Comparison of ENCODE assay signal across 1 cellular context in the genomic region with DNA sequence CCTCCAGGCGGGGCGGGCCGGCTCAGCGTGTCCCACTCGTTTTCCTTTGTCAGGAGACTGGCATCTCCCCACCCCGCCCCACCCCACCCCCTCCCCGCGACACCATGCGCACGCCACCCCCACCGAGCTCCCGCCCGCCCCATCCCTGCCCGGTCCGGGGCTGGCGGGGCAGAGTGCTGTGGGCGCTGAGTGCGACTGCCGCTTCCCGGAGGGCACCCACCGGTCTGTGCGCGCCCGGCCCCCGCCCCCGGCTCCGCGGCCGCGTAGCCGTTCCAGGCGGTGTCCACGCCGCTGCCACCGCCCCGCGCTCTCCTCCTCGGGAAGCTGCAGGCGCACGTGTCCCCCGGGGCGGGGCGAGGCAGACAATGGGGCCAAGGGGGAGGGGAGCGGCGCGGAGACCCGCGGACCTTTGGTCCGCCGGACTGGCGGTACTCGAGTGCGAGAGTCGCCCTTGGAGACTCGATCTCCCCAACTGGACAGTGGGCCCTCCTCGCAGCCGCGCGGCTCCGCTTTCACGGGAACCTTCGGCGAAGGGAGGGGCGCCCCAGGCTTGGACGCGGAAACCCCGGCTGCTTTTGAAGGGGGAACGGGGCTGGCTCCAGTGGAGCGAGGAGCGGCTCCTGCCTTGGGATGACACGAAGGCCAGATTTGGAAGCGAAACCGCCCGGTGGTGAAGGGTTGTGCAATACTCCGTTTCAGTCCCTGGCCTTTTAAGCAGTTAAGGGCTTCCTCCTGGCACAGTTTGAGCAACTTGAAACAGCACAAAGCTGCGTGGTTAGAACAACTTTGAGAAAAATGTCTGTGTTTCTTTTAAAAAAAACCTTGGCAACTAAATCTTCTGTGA.
A peak's percentile ranks its signal among the peaks of the same experiment; 100 is the strongest.
TF ChIP-seq lines count a peak whose summit lies in the region.

No MANE protein-coding gene starts in this region.

TF ChIP-seq in K562, 482 proteins besides CTCF, POLR2A, EP300 and RAD21 (continues in another document):
- peak; percentile 31; the same call in 1 of the 2 replicates for TF ChIP-seq RAD51 (IDR thresholded peaks at IDR 0.05; ENCODE audit: borderline replicate concordance, low read depth)
- peak; percentile 52 for TF ChIP-seq SAFB (IDR thresholded peaks at IDR 0.05; ENCODE audit: borderline replicate concordance, low read depth, low read length)
- TF ChIP-seq, protein P1, sequence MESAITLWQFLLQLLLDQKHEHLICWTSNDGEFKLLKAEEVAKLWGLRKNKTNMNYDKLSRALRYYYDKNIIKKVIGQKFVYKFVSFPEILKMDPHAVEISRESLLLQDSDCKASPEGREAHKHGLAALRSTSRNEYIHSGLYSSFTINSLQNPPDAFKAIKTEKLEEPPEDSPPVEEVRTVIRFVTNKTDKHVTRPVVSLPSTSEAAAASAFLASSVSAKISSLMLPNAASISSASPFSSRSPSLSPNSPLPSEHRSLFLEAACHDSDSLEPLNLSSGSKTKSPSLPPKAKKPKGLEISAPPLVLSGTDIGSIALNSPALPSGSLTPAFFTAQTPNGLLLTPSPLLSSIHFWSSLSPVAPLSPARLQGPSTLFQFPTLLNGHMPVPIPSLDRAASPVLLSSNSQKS (CRISPR knock-in tag; IDR thresholded peaks at IDR 0.05): no peak
- peak; percentile 90 for TF ChIP-seq SOX6 (IDR thresholded peaks at IDR 0.05)
- TF ChIP-seq ZNF3 (CRISPR knock-in tag; IDR thresholded peaks at IDR 0.05): no peak
- peak; percentile 73 for TF ChIP-seq ATF7 (IDR thresholded peaks at IDR 0.05)
- peak; percentile 34; the same call in 1 of the 2 replicates for TF ChIP-seq NFRKB (IDR thresholded peaks at IDR 0.05; ENCODE audit: low read depth)
- TF ChIP-seq, protein P2, sequence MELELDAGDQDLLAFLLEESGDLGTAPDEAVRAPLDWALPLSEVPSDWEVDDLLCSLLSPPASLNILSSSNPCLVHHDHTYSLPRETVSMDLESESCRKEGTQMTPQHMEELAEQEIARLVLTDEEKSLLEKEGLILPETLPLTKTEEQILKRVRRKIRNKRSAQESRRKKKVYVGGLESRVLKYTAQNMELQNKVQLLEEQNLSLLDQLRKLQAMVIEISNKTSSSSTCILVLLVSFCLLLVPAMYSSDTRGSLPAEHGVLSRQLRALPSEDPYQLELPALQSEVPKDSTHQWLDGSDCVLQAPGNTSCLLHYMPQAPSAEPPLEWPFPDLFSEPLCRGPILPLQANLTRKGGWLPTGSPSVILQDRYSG (tag; conservative IDR thresholded peaks at IDR 0.05; ENCODE audit: low read depth): no peak
- TF ChIP-seq, protein P3, sequence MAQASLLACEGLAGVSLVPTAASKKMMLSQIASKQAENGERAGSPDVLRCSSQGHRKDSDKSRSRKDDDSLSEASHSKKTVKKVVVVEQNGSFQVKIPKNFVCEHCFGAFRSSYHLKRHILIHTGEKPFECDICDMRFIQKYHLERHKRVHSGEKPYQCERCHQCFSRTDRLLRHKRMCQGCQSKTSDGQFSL (CRISPR knock-in tag; IDR thresholded peaks at IDR 0.05): 0 out of 2 replicates have a peak, but pooled peaks have one; percentile 15
- TF ChIP-seq, protein P3 (tag; IDR thresholded peaks at IDR 0.05): no peak
- TF ChIP-seq MAZ (CRISPR knock-in tag; conservative IDR thresholded peaks at IDR 0.05 in 1 of 2, IDR thresholded peaks at IDR 0.05 in 1 of 2): peak in 1 of 2 experiments; percentile 92; a peak in 2 of 4 replicates
- no peak for TF ChIP-seq SRSF7 (optimal IDR thresholded peaks at IDR 0.05; ENCODE audit: low read depth, low read length)
- TF ChIP-seq CEBPB (tag; IDR thresholded peaks at IDR 0.05): peak; percentile 100
- 0 out of 2 replicates have a peak, but pooled peaks have one; percentile 23 for TF ChIP-seq ZKSCAN1 (IDR thresholded peaks at IDR 0.05; ENCODE audit: low read depth, low read length)
- 0 out of 2 replicates have a peak, but pooled peaks have one; percentile 21 for TF ChIP-seq TAF7 (tag; IDR thresholded peaks at IDR 0.05)
- TF ChIP-seq, protein P4, sequence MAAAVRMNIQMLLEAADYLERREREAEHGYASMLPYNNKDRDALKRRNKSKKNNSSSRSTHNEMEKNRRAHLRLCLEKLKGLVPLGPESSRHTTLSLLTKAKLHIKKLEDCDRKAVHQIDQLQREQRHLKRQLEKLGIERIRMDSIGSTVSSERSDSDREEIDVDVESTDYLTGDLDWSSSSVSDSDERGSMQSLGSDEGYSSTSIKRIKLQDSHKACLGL (CRISPR knock-in tag; IDR thresholded peaks at IDR 0.05; ENCODE audit: borderline replicate concordance, poor library complexity, severe bottlenecking): peak; percentile 69
- peak; percentile 79; the same call in 1 of the 2 replicates for TF ChIP-seq ZNF76 (CRISPR knock-in tag; IDR thresholded peaks at IDR 0.05; ENCODE audit: borderline replicate concordance)
- peak; percentile 20; the same call in 1 of the 2 replicates for TF ChIP-seq HMG20B (CRISPR knock-in tag; IDR thresholded peaks at IDR 0.05)
- TF ChIP-seq, protein P5, sequence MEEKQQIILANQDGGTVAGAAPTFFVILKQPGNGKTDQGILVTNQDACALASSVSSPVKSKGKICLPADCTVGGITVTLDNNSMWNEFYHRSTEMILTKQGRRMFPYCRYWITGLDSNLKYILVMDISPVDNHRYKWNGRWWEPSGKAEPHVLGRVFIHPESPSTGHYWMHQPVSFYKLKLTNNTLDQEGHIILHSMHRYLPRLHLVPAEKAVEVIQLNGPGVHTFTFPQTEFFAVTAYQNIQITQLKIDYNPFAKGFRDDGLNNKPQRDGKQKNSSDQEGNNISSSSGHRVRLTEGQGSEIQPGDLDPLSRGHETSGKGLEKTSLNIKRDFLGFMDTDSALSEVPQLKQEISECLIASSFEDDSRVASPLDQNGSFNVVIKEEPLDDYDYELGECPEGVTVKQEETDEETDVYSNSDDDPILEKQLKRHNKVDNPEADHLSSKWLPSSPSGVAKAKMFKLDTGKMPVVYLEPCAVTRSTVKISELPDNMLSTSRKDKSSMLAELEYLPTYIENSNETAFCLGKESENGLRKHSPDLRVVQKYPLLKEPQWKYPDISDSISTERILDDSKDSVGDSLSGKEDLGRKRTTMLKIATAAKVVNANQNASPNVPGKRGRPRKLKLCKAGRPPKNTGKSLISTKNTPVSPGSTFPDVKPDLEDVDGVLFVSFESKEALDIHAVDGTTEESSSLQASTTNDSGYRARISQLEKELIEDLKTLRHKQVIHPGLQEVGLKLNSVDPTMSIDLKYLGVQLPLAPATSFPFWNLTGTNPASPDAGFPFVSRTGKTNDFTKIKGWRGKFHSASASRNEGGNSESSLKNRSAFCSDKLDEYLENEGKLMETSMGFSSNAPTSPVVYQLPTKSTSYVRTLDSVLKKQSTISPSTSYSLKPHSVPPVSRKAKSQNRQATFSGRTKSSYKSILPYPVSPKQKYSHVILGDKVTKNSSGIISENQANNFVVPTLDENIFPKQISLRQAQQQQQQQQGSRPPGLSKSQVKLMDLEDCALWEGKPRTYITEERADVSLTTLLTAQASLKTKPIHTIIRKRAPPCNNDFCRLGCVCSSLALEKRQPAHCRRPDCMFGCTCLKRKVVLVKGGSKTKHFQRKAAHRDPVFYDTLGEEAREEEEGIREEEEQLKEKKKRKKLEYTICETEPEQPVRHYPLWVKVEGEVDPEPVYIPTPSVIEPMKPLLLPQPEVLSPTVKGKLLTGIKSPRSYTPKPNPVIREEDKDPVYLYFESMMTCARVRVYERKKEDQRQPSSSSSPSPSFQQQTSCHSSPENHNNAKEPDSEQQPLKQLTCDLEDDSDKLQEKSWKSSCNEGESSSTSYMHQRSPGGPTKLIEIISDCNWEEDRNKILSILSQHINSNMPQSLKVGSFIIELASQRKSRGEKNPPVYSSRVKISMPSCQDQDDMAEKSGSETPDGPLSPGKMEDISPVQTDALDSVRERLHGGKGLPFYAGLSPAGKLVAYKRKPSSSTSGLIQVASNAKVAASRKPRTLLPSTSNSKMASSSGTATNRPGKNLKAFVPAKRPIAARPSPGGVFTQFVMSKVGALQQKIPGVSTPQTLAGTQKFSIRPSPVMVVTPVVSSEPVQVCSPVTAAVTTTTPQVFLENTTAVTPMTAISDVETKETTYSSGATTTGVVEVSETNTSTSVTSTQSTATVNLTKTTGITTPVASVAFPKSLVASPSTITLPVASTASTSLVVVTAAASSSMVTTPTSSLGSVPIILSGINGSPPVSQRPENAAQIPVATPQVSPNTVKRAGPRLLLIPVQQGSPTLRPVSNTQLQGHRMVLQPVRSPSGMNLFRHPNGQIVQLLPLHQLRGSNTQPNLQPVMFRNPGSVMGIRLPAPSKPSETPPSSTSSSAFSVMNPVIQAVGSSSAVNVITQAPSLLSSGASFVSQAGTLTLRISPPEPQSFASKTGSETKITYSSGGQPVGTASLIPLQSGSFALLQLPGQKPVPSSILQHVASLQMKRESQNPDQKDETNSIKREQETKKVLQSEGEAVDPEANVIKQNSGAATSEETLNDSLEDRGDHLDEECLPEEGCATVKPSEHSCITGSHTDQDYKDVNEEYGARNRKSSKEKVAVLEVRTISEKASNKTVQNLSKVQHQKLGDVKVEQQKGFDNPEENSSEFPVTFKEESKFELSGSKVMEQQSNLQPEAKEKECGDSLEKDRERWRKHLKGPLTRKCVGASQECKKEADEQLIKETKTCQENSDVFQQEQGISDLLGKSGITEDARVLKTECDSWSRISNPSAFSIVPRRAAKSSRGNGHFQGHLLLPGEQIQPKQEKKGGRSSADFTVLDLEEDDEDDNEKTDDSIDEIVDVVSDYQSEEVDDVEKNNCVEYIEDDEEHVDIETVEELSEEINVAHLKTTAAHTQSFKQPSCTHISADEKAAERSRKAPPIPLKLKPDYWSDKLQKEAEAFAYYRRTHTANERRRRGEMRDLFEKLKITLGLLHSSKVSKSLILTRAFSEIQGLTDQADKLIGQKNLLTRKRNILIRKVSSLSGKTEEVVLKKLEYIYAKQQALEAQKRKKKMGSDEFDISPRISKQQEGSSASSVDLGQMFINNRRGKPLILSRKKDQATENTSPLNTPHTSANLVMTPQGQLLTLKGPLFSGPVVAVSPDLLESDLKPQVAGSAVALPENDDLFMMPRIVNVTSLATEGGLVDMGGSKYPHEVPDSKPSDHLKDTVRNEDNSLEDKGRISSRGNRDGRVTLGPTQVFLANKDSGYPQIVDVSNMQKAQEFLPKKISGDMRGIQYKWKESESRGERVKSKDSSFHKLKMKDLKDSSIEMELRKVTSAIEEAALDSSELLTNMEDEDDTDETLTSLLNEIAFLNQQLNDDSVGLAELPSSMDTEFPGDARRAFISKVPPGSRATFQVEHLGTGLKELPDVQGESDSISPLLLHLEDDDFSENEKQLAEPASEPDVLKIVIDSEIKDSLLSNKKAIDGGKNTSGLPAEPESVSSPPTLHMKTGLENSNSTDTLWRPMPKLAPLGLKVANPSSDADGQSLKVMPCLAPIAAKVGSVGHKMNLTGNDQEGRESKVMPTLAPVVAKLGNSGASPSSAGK (IDR thresholded peaks at IDR 0.05): peak; percentile 89
- TF ChIP-seq CCNT2 (IDR thresholded peaks at IDR 0.05; ENCODE audit: borderline replicate concordance, extremely low read depth, insufficient read length, low read depth, low read length): peak; percentile 21
- TF ChIP-seq TAF1 (IDR thresholded peaks at IDR 0.05; ENCODE audit: control insufficient read depth, extremely low read depth, insufficient read depth, low read length, severe bottlenecking): peak; percentile 46
- TF ChIP-seq JUND (IDR thresholded peaks at IDR 0.05; ENCODE audit: borderline replicate concordance, low read depth, low read length): no peak
- 0 out of 3 replicates have a peak, but pooled peaks have one; percentile 6 for TF ChIP-seq JUND (tag; IDR thresholded peaks at IDR 0.05; ENCODE audit: borderline replicate concordance, low read depth, low read length)
- TF ChIP-seq, protein P6, sequence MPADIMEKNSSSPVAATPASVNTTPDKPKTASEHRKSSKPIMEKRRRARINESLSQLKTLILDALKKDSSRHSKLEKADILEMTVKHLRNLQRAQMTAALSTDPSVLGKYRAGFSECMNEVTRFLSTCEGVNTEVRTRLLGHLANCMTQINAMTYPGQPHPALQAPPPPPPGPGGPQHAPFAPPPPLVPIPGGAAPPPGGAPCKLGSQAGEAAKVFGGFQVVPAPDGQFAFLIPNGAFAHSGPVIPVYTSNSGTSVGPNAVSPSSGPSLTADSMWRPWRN (IDR thresholded peaks at IDR 0.05; ENCODE audit: low read depth): peak; percentile 25; the same call in 1 of the 2 replicates
- no peak for TF ChIP-seq ZNF175 (CRISPR knock-in tag; IDR thresholded peaks at IDR 0.05; ENCODE audit: low read depth)
- TF ChIP-seq RBM22 (IDR thresholded peaks at IDR 0.05; ENCODE audit: low read depth, low read length, poor library complexity, severe bottlenecking): peak; percentile 34
- TF ChIP-seq HDAC2 (IDR thresholded peaks at IDR 0.05): peak; percentile 88
- TF ChIP-seq, protein P7, sequence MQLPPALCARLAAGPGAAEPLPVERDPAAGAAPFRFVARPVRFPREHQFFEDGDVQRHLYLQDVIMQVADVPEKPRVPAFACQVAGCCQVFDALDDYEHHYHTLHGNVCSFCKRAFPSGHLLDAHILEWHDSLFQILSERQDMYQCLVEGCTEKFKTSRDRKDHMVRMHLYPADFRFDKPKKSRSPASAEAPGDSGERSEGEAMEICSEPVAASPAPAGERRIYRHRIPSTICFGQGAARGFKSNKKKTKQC (CRISPR knock-in tag; IDR thresholded peaks at IDR 0.05): peak; percentile 84; the same call in 1 of the 2 replicates
- TF ChIP-seq FOXA3 (CRISPR knock-in tag; conservative IDR thresholded peaks at IDR 0.05 in 1 of 2, IDR thresholded peaks at IDR 0.05 in 1 of 2): peak in 1 of 2 experiments; percentile 76; a peak in 1 of 4 replicates
- TF ChIP-seq, protein P8, sequence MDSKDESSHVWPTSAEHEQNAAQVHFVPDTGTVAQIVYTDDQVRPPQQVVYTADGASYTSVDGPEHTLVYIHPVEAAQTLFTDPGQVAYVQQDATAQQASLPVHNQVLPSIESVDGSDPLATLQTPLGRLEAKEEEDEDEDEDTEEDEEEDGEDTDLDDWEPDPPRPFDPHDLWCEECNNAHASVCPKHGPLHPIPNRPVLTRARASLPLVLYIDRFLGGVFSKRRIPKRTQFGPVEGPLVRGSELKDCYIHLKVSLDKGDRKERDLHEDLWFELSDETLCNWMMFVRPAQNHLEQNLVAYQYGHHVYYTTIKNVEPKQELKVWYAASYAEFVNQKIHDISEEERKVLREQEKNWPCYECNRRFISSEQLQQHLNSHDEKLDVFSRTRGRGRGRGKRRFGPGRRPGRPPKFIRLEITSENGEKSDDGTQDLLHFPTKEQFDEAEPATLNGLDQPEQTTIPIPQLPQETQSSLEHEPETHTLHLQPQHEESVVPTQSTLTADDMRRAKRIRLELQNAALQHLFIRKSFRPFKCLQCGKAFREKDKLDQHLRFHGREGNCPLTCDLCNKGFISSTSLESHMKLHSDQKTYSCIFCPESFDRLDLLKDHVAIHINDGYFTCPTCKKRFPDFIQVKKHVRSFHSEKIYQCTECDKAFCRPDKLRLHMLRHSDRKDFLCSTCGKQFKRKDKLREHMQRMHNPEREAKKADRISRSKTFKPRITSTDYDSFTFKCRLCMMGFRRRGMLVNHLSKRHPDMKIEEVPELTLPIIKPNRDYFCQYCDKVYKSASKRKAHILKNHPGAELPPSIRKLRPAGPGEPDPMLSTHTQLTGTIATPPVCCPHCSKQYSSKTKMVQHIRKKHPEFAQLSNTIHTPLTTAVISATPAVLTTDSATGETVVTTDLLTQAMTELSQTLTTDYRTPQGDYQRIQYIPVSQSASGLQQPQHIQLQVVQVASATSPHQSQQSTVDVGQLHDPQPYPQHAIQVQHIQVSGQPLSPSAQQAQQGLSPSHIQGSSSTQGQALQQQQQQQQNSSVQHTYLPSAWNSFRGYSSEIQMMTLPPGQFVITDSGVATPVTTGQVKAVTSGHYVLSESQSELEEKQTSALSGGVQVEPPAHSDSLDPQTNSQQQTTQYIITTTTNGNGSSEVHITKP (IDR thresholded peaks at IDR 0.05; ENCODE audit: partially characterized antibody): peak; percentile 85
- no peak for TF ChIP-seq CC2D1A (IDR thresholded peaks at IDR 0.05)
- peak; percentile 44; the same call in 1 of the 2 replicates for TF ChIP-seq NFIC (IDR thresholded peaks at IDR 0.05)
